Comparison of ENCODE assay signal across 16 cellular contexts in the genomic region with DNA sequence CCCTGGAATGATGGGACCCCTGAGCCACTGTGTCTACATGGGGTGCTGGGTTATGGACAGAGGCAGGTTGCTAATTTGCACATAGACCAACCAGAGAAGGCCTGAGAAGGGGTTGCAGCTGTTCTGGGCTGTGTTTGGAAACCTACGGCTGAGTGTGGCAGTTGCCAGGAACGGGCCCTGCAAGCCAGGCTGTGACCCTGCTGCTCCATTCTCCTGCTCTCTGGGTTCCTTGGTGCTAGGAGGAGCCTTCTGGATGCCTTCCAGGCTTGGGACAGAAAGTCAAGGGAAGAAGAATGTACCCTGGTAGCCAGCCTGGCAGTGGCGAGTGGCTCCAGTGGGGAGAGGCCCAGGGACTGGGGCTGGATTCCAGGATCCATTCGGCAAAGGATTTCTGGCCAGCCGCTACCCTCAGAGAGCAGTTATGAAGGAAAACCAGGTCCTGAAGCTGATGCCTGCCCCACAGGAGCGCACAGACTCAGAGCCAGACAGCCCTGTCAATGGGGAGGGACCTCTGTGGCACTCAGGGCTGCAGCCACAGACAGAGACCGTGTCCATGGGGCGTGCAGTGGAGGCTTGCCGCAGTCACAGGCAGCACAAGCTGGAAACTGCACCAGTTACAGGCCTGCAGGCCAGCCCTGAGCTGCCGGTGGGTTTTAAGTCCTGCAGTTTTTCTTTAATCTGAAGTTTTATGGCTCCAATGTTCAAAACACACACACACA. TPM values are rescaled to one million over a fixed set of nuclear protein-coding genes. Genes with fewer than 3 reads are reported as not detected.
DNase-seq lines count a peak whose midpoint lies in the region; ATAC-seq and TF ChIP-seq lines count a peak whose summit lies in the region.
"Had no signal": no experiment of that assay in that cellular context is flagged by ENCODE, and none has a peak within 500 bp of the region (broad histone marks: within the 10 kb centered on the region; RNA-seq: fewer than 3 reads in every experiment).

No MANE protein-coding gene starts in this region.

- H3K36me3 ChIP-seq in RWPE2 (ENCODE audit: low read depth) = peaks cover 1% of the 10 kb centered on the region
- peaks cover 2% of the 10 kb centered on the region for H3K36me3 ChIP-seq in CD8-positive, alpha-beta memory T cell (ENCODE audit: insufficient read depth, low read length)
- H3K36me3 ChIP-seq: colonic mucosa had no signal

- no peak overlapping the region for H3K4me3 Mint-ChIP-seq in CD4-positive, alpha-beta T cell
- no peak overlapping the region for H3K4me3 Mint-ChIP-seq in glutamatergic neuron (ENCODE audit: unreplicated experiment)
- H3K4me3 Mint-ChIP-seq in neural crest cell = no peak overlapping the region
- H3K4me3 Mint-ChIP-seq in CD8-positive, alpha-beta memory T cell = no peak overlapping the region

- intact Hi-C loops in CD4-positive, alpha-beta T cell (cut with DNase I, micrococcal nuclease) = no loop called here

- CTCF ChIA-PET in CD4-positive, alpha-beta T cell (lab: Charles Lee) = interaction anchor here (1.6 kb wide), 1 partner anchor 143 kb away, joined by 7 read pairs; no protein-coding TSS in a partner anchor
- CTCF ChIA-PET in CD8-positive, alpha-beta memory T cell (lab: Charles Lee) = no interaction called here

- H3K4me1 ChIP-seq in RWPE2 (ENCODE audit: insufficient read depth, poor library complexity, severe bottlenecking) = no peaks in the 10 kb centered on the region
- no peaks in the 10 kb centered on the region for H3K4me1 ChIP-seq in CD8-positive, alpha-beta memory T cell (ENCODE audit: insufficient read depth, low read length)
- H3K4me1 ChIP-seq: colonic mucosa had no signal

- H3K27me3 Mint-ChIP-seq in CD4-positive, alpha-beta T cell = no peaks in the 10 kb centered on the region
- peaks cover 5% of the 10 kb centered on the region for H3K27me3 Mint-ChIP-seq in glutamatergic neuron (ENCODE audit: unreplicated experiment)
- H3K27me3 Mint-ChIP-seq in neural crest cell (ENCODE audit: low read depth) = no peaks in the 10 kb centered on the region
- no peaks in the 10 kb centered on the region for H3K27me3 Mint-ChIP-seq in CD8-positive, alpha-beta memory T cell

- TF ChIP-seq CTCF in CD4-positive, alpha-beta T cell (IDR thresholded peaks at IDR 0.05) = no peak
- TF ChIP-seq CTCF in RWPE2 (IDR thresholded peaks at IDR 0.05; ENCODE audit: poor library complexity, severe bottlenecking) (no peak), glutamatergic neuron (IDR thresholded peaks at IDR 0.05; ENCODE audit: partially characterized antibody, unreplicated experiment) (no peak), neural crest cell (conservative IDR thresholded peaks at IDR 0.05) (no peak)

- DNase-seq in CD4-positive, alpha-beta T cell = no peak
- DNase-seq in RWPE2 (ENCODE audit: low spot score) = no peak
- DNase-seq in glutamatergic neuron = no peak
- DNase-seq in neural crest cell (ENCODE audit: low read depth, low spot score) = no peak
- no peak for DNase-seq in KG1 (lab: John Stamatoyannopoulos, UW)
- DNase-seq in CD8-positive, alpha-beta memory T cell = no peak
- DNase-seq: activated CD4-positive, CD25-positive, alpha-beta regulatory T cell treated with anti-CD3 and anti-CD28 coated beads, Interleukin-2, amount 50 U/mL, for 72 hours; colonic mucosa; kidney; NCI-H2171 treated with DMSO at 0.1 percent for 48 hours; NCI-H82; retina; stimulated activated CD4-positive, alpha-beta T cell treated with anti-CD3 and anti-CD28 coated beads, Interleukin-2, amount 100 ng/mL, for 24 hours; T-helper 2 cell had no signal

- no peak overlapping the region for H3K4me3 ChIP-seq in RWPE2 (ENCODE audit: severe bottlenecking)
- H3K4me3 ChIP-seq in CD8-positive, alpha-beta memory T cell (ENCODE audit: low read length) = no peak overlapping the region
- H3K4me3 ChIP-seq: colonic mucosa had no signal

- H3K9me3 Mint-ChIP-seq in CD4-positive, alpha-beta T cell = no peaks in the 10 kb centered on the region
- H3K9me3 Mint-ChIP-seq in glutamatergic neuron (ENCODE audit: unreplicated experiment) (no peaks in the 10 kb centered on the region), neural crest cell (no peaks in the 10 kb centered on the region)
- no peaks in the 10 kb centered on the region for H3K9me3 Mint-ChIP-seq in CD8-positive, alpha-beta memory T cell

- peaks cover 3% of the 10 kb centered on the region for H3K36me3 Mint-ChIP-seq in CD4-positive, alpha-beta T cell (ENCODE audit: low read depth)
- H3K36me3 Mint-ChIP-seq in glutamatergic neuron (ENCODE audit: unreplicated experiment) = peaks cover 5% of the 10 kb centered on the region
- H3K36me3 Mint-ChIP-seq in neural crest cell (ENCODE audit: low read depth) = peaks cover 9% of the 10 kb centered on the region
- H3K36me3 Mint-ChIP-seq in CD8-positive, alpha-beta memory T cell = peaks cover 0 to 13% (median 2%) of the 10 kb centered on the region in 3 donors

- H3K27ac Mint-ChIP-seq in CD4-positive, alpha-beta T cell = peak overlapping the region; percentile 54
- peak overlapping the region; percentile 38 for H3K27ac Mint-ChIP-seq in glutamatergic neuron (ENCODE audit: unreplicated experiment)
- peak overlapping the region; percentile 50 for H3K27ac Mint-ChIP-seq in neural crest cell (ENCODE audit: unreplicated experiment)
- H3K27ac Mint-ChIP-seq in CD8-positive, alpha-beta memory T cell = peak overlapping the region in 1 of 8 donors; percentile 51

- no peaks in the 10 kb centered on the region for H3K4me1 Mint-ChIP-seq in CD4-positive, alpha-beta T cell (ENCODE audit: low read depth)
- H3K4me1 Mint-ChIP-seq in glutamatergic neuron (ENCODE audit: low read depth, unreplicated experiment) (peaks cover 2% of the 10 kb centered on the region), neural crest cell (peaks cover 4% of the 10 kb centered on the region)
- no peaks in the 10 kb centered on the region for H3K4me1 Mint-ChIP-seq in CD8-positive, alpha-beta memory T cell

- H3K27me3 ChIP-seq in CD4-positive, alpha-beta T cell (ENCODE audit: control insufficient read depth, insufficient read depth, low read length) = no peaks in the 10 kb centered on the region
- no peaks in the 10 kb centered on the region for H3K27me3 ChIP-seq in RWPE2 (ENCODE audit: insufficient read depth, poor library complexity, severe bottlenecking)
- H3K27me3 ChIP-seq in CD8-positive, alpha-beta memory T cell (ENCODE audit: insufficient read depth, low read length, poor library complexity, severe bottlenecking) = no peaks in the 10 kb centered on the region
- H3K27me3 ChIP-seq: colonic mucosa had no signal

- no peaks in the 10 kb centered on the region for H3K9me3 ChIP-seq in CD4-positive, alpha-beta T cell (ENCODE audit: control insufficient read depth, low read length)
- no peaks in the 10 kb centered on the region for H3K9me3 ChIP-seq in RWPE2 (ENCODE audit: severe bottlenecking)
- H3K9me3 ChIP-seq in CD8-positive, alpha-beta memory T cell (ENCODE audit: low read length) = no peaks in the 10 kb centered on the region
- H3K9me3 ChIP-seq: colonic mucosa had no signal

- no peak overlapping the region for H3K27ac ChIP-seq in CD4-positive, alpha-beta T cell (ENCODE audit: low read depth, low read length)
- H3K27ac ChIP-seq in RWPE2 (ENCODE audit: poor library complexity, severe bottlenecking) = no peak overlapping the region
- no peak overlapping the region for H3K27ac ChIP-seq in CD8-positive, alpha-beta memory T cell (ENCODE audit: low read depth, low read length)
- H3K27ac ChIP-seq: colonic mucosa had no signal

- POLR2A ChIA-PET in CD4-positive, alpha-beta T cell (lab: Charles Lee) = no interaction called here
- POLR2A ChIA-PET in CD8-positive, alpha-beta memory T cell (lab: Charles Lee) = interaction anchor here (0.6 kb wide), 1 partner anchor 357 kb away, joined by 7 read pairs; no protein-coding TSS in a partner anchor

- ATAC-seq in CD4-positive, alpha-beta T cell (ENCODE audit: poor library complexity) = no peak
- ATAC-seq in RWPE2 (ENCODE audit: low read depth) (peak; percentile 7; the same call in 1 of the 3 replicates), GM21737 (IDR thresholded peaks at IDR 0.05; ENCODE audit: unreplicated experiment) (no peak), HG03457 (IDR thresholded peaks at IDR 0.05; ENCODE audit: unreplicated experiment) (no peak)

RNA-seq across cellular contexts. Expression of a gene that starts 55.1 kb away (rescaled TPM):
- total RNA-seq in CD4-positive, alpha-beta T cell = 10 to 100 TPM; 64.8 to 71.6 TPM
- 44.1 TPM for total RNA-seq in glutamatergic neuron (ENCODE audit: unreplicated experiment)
- total RNA-seq in neural crest cell = 60.2 and 60.6 TPM in 2 replicates
- total RNA-seq in CD8-positive, alpha-beta memory T cell = 10 to 100 TPM; 50.5 to 51.2 TPM
- 19.8 TPM for polyA plus RNA-seq in CD8-positive, alpha-beta memory T cell
